In genomic region chr3:126955004-126955790, GRCh38 we compare ENCODE assay signal across 12 cellular contexts. TPM values are rescaled to one million over a fixed set of nuclear protein-coding genes. Genes with fewer than 3 reads are reported as not detected.
DNase-seq lines count a peak whose midpoint lies in the region; ATAC-seq and TF ChIP-seq lines count a peak whose summit lies in the region.
"Had no signal": no experiment of that assay in that cellular context is flagged by ENCODE, and none has a peak within 500 bp of the region (broad histone marks: within the 10 kb centered on the region; RNA-seq: fewer than 3 reads in every experiment).

No MANE protein-coding gene starts in this region.

- peak; percentile 68 for ATAC-seq in GM19455 (IDR thresholded peaks at IDR 0.05; ENCODE audit: unreplicated experiment)
- peak; percentile 68 for ATAC-seq in HG02981 (IDR thresholded peaks at IDR 0.05; ENCODE audit: unreplicated experiment)

- H4K20me1 ChIP-seq in DOHH2 (ENCODE audit: control insufficient read depth, insufficient read depth, low read depth, low read length) = no peaks in the 10 kb centered on the region

- no peaks in the 10 kb centered on the region for H3F3A ChIP-seq in DOHH2 (ENCODE audit: control insufficient read depth, insufficient read depth)

- no peak for TF ChIP-seq CTCF in DOHH2 (IDR thresholded peaks at IDR 0.05; ENCODE audit: low read depth, low read length, poor library complexity, severe bottlenecking)
- TF ChIP-seq CTCF in esophagus muscularis mucosa (IDR thresholded peaks at IDR 0.05) = no peak

- TF ChIP-seq POLR2A in Raji (IDR thresholded peaks at IDR 0.05; ENCODE audit: insufficient read depth, low read depth, low read length) (0 out of 2 replicates have a peak, but pooled peaks have one; percentile 14), esophagus muscularis mucosa (IDR thresholded peaks at IDR 0.05; ENCODE audit: low read depth) (no peak)

- intact Hi-C loops in esophagus muscularis mucosa (cut with DNase I) = no loop called here

- H3K4me2 ChIP-seq in DOHH2 (ENCODE audit: low read length) = peak overlapping the region; percentile 61

- no peaks in the 10 kb centered on the region for H3K9me2 ChIP-seq in DOHH2 (replicated peaks; ENCODE audit: control insufficient read depth, low read length)

- no peak for TF ChIP-seq EP300 in esophagus muscularis mucosa (IDR thresholded peaks at IDR 0.05)

- H3K36me3 ChIP-seq in DOHH2 (ENCODE audit: control insufficient read depth, low read length) (no peaks in the 10 kb centered on the region), esophagus muscularis mucosa (peaks cover 0 to 21% (median 10%) of the 10 kb centered on the region in 4 donors)
- H3K36me3 ChIP-seq: SJSA1 had no signal

- WGBS in esophagus muscularis mucosa = 95% methylated on average over 15 of the region's 15 CpGs

- H3K27ac ChIP-seq in DOHH2 (ENCODE audit: low read depth, low read length) (peak overlapping the region; percentile 51), esophagus muscularis mucosa (replicated peaks in 1 of 4) (no peak overlapping the region)
- H3K27ac ChIP-seq: SJSA1 had no signal

- H3K4me3 ChIP-seq in DOHH2 (ENCODE audit: low read length) (peak overlapping the region; percentile 39; the same call in 1 of the 2 replicates), esophagus muscularis mucosa (no peak overlapping the region)
- H3K4me3 ChIP-seq: SJSA1 had no signal

- no peaks in the 10 kb centered on the region for H3K79me2 ChIP-seq in DOHH2 (ENCODE audit: control insufficient read depth, low read length)

- H3K27me3 ChIP-seq in DOHH2 (ENCODE audit: control insufficient read depth, low read length) (no peaks in the 10 kb centered on the region), esophagus muscularis mucosa (no peaks in the 10 kb centered on the region)
- H3K27me3 ChIP-seq: SJSA1 had no signal

- H3K9me3 ChIP-seq in DOHH2 (ENCODE audit: control insufficient read depth, insufficient read depth, low read length) (no peaks in the 10 kb centered on the region), esophagus muscularis mucosa (no peaks in the 10 kb centered on the region)
- H3K9me3 ChIP-seq: SJSA1 had no signal

- H3K4me1 ChIP-seq in DOHH2 (ENCODE audit: control insufficient read depth, low read length) = peaks cover 31% of the 10 kb centered on the region
- H3K4me1 ChIP-seq in esophagus muscularis mucosa = no peaks in the 10 kb centered on the region

- DNase-seq in AG08396 (ENCODE audit: low spot score) (no peak), esophagus muscularis mucosa (ENCODE audit: extremely low spot score) (no peak), cerebellum (ENCODE audit: low spot score) (no peak), RKO (ENCODE audit: low spot score) (no peak)
- DNase-seq: activated CD4-positive, alpha-beta memory T cell treated with anti-CD3 and anti-CD28 coated beads, Interleukin-2, amount 10 ng/mL, durations not matched to agents 7 days and 5 days; amniotic stem cell; NCI-H2029 had no signal

RNA-seq across cellular contexts. Expression of gene PLXNA1, which starts 27.7 kb away (rescaled TPM):
- total RNA-seq in esophagus muscularis mucosa (10 to 100 TPM; 33.6 to 82.4 (median 47.0) TPM), cerebellum (56.2 TPM)
